ENCODE assay signal across 12 cellular contexts in genomic region chr3:14606663-14607339, GRCh38.
"Had no signal": no experiment of that assay in that cellular context is flagged by ENCODE, and none has a peak within 500 bp of the region (broad histone marks: within the 10 kb centered on the region; RNA-seq: fewer than 3 reads in every experiment).

No MANE protein-coding gene starts in this region.

- H3K4me3 ChIP-seq: ovary, thyroid gland, uterus had no signal

- DNase-seq: activated CD4-positive, alpha-beta T cell treated with anti-CD3 and anti-CD28 coated beads for 48 hours; activated CD8-positive, alpha-beta memory T cell treated with anti-CD3 and anti-CD28 coated beads, Interleukin-2, amount 50 U/mL, for 48 hours; activated CD8-positive, alpha-beta T cell treated with anti-CD3 and anti-CD28 coated beads, Interleukin-2, amount 10 ng/mL, durations not matched to agents 7 days and 5 days; activated naive CD4-positive, alpha-beta T cell treated with Interleukin-2 at 50 U/mL for 16 hours; cortex of kidney; effector memory CD8-positive, alpha-beta T cell; glutamatergic neuron; islet precursor cell; ovary; thyroid gland; uterus had no signal

- H3K27me3 ChIP-seq: ovary had no signal

- H3K27ac ChIP-seq: ovary, thyroid gland, uterus had no signal

- ATAC-seq: activated CD8-positive, alpha-beta T cell treated with anti-CD3 and anti-CD28 coated beads, Interleukin-2, amount 10 ng/mL, durations not matched to agents 7 days and 5 days; effector memory CD8-positive, alpha-beta T cell; WTC11 had no signal
